Comparison of ENCODE assay signal across 8 cellular contexts in genomic region chr9:129485140-129485758, GRCh38.
DNase-seq lines count a peak whose midpoint lies in the region; ATAC-seq and TF ChIP-seq lines count a peak whose summit lies in the region.

No MANE protein-coding gene starts in this region.

- H3K36me3 Mint-ChIP-seq in IgD-negative memory B cell (no peaks in the 10 kb centered on the region), osteocyte (ENCODE audit: unreplicated experiment) (no peaks in the 10 kb centered on the region)
- peaks cover 53% of the 10 kb centered on the region for H3K36me3 Mint-ChIP-seq in effector memory CD8-positive, alpha-beta T cell (ENCODE audit: insufficient read depth)

- H3K9me3 Mint-ChIP-seq in IgD-negative memory B cell: no peaks in the 10 kb centered on the region
- H3K9me3 Mint-ChIP-seq in effector memory CD8-positive, alpha-beta T cell: no peaks in the 10 kb centered on the region
- no peaks in the 10 kb centered on the region for H3K9me3 Mint-ChIP-seq in osteocyte (ENCODE audit: unreplicated experiment)

- peaks cover 4 to 14% (median 6%) of the 10 kb centered on the region in 3 donors for H3K4me1 Mint-ChIP-seq in IgD-negative memory B cell
- H3K4me1 Mint-ChIP-seq in effector memory CD8-positive, alpha-beta T cell (ENCODE audit: low read depth in 2 of 2): peaks cover 25 to 29% of the 10 kb centered on the region in 2 donors
- peaks cover 89% of the 10 kb centered on the region for H3K4me1 Mint-ChIP-seq in osteocyte (ENCODE audit: unreplicated experiment)

- TF ChIP-seq CTCF in osteocyte (IDR thresholded peaks at IDR 0.05): no peak

- peaks cover 14% of the 10 kb centered on the region for H3K79me2 ChIP-seq in ACC112 (ENCODE audit: control insufficient read depth, insufficient read depth, low read length, unreplicated experiment)

- no peak overlapping the region for H3K27ac Mint-ChIP-seq in IgD-negative memory B cell
- peak overlapping the region; percentile 86 to 99 for H3K27ac Mint-ChIP-seq in effector memory CD8-positive, alpha-beta T cell
- H3K27ac Mint-ChIP-seq in osteocyte (ENCODE audit: unreplicated experiment): peak overlapping the region; percentile 97

- no peak for ATAC-seq in effector memory CD8-positive, alpha-beta T cell (replicated peaks)
- ATAC-seq in GM21529 (IDR thresholded peaks at IDR 0.05; ENCODE audit: unreplicated experiment) (no peak), GM21515 (IDR thresholded peaks at IDR 0.05; ENCODE audit: unreplicated experiment) (no peak)

- H3K27me3 ChIP-seq in ACC112 (ENCODE audit: insufficient read depth, low read length): no peaks in the 10 kb centered on the region

- H3K4me1 ChIP-seq in ACC112 (ENCODE audit: control insufficient read depth, insufficient read depth, low read length, unreplicated experiment): peaks cover 81% of the 10 kb centered on the region

- peak overlapping the region; percentile 99 for H3K27ac ChIP-seq in ACC112 (ENCODE audit: low read depth, low read length)

- H2AFZ ChIP-seq in ACC112 (ENCODE audit: low read length, unreplicated experiment): no peak overlapping the region

- H3K27me3 Mint-ChIP-seq in IgD-negative memory B cell (peaks cover 38% of the 10 kb centered on the region), osteocyte (ENCODE audit: unreplicated experiment) (no peaks in the 10 kb centered on the region)
- no peaks in the 10 kb centered on the region for H3K27me3 Mint-ChIP-seq in effector memory CD8-positive, alpha-beta T cell

- H3K4me3 ChIP-seq in ACC112 (ENCODE audit: low read depth, low read length): no peak overlapping the region

- no peak for DNase-seq in effector memory CD8-positive, alpha-beta T cell
- no peak for DNase-seq in osteocyte (ENCODE audit: extremely low spot score, unreplicated experiment)
- DNase-seq in NCI-H2196 treated with DMSO at 0.1 percent for 48 hours (lab: John Stamatoyannopoulos, UW; ENCODE audit: unreplicated experiment): no peak
- DNase-seq in NAMALWA (ENCODE audit: low spot score): no peak

- no peaks in the 10 kb centered on the region for H3K36me3 ChIP-seq in ACC112 (ENCODE audit: insufficient read depth, low read length)

- H3K4me3 Mint-ChIP-seq in IgD-negative memory B cell: peak overlapping the region in 3 of 4 donors; percentile 32 to 82 (median 45)
- no peak overlapping the region for H3K4me3 Mint-ChIP-seq in effector memory CD8-positive, alpha-beta T cell
- no peak overlapping the region for H3K4me3 Mint-ChIP-seq in osteocyte (ENCODE audit: unreplicated experiment)

Comparison
In these comparisons a context has a peak if more than half of its experiments do, and no peak if none do; other contexts are left out.
1. H3K27ac Mint-ChIP-seq: peak in effector memory CD8-positive, alpha-beta T cell (2 of 2) and osteocyte (single experiment); none in IgD-negative memory B cell (0 of 3).
2. H3K4me3 Mint-ChIP-seq: peak in IgD-negative memory B cell (3 of 4); none in effector memory CD8-positive, alpha-beta T cell (0 of 2) and osteocyte (single experiment).